In the genomic region with DNA sequence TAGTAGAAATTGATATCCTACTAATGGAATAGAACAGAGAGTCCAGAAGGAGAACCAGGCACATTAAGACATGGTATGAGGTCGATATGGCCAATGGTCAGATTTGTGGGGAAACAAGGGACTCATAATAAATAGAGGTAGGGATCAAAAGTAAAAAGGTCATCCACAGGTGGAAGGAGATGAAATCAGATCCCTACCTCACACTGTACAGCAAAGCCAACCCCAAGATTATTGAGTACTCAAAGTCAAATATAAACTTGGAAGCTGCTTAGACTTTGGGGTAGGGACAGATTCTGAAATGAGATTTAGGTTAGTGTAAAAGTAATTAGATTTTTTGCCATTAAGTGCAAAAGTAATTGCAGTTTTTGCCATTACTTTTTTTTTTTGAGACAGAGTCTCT, we compare ENCODE assay signal across 1 cellular context.
TF ChIP-seq lines count a peak whose summit lies in the region.

No MANE protein-coding gene starts in this region.

TF ChIP-seq in HepG2, 621 proteins besides CTCF, POLR2A, EP300 and RAD21 (continued from another document):
- TF ChIP-seq, protein P1, sequence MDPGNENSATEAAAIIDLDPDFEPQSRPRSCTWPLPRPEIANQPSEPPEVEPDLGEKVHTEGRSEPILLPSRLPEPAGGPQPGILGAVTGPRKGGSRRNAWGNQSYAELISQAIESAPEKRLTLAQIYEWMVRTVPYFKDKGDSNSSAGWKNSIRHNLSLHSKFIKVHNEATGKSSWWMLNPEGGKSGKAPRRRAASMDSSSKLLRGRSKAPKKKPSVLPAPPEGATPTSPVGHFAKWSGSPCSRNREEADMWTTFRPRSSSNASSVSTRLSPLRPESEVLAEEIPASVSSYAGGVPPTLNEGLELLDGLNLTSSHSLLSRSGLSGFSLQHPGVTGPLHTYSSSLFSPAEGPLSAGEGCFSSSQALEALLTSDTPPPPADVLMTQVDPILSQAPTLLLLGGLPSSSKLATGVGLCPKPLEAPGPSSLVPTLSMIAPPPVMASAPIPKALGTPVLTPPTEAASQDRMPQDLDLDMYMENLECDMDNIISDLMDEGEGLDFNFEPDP (CRISPR knock-in tag; conservative IDR thresholded peaks at IDR 0.05): no peak
- TF ChIP-seq PRPF4 (IDR thresholded peaks at IDR 0.05; ENCODE audit: low read depth, low read length, poor library complexity, severe bottlenecking) (no peak), ARNT2 (CRISPR knock-in tag; IDR thresholded peaks at IDR 0.05; ENCODE audit: low read depth) (no peak), FOXO1 (CRISPR knock-in tag; IDR thresholded peaks at IDR 0.05) (no peak), ZNF10 (CRISPR knock-in tag; IDR thresholded peaks at IDR 0.05; ENCODE audit: borderline replicate concordance, low read depth) (peak; percentile 92; the same call in 1 of the 2 replicates), RBM39 (IDR thresholded peaks at IDR 0.05; ENCODE audit: low read depth, low read length, poor library complexity, severe bottlenecking) (no peak)
- TF ChIP-seq, protein P2, sequence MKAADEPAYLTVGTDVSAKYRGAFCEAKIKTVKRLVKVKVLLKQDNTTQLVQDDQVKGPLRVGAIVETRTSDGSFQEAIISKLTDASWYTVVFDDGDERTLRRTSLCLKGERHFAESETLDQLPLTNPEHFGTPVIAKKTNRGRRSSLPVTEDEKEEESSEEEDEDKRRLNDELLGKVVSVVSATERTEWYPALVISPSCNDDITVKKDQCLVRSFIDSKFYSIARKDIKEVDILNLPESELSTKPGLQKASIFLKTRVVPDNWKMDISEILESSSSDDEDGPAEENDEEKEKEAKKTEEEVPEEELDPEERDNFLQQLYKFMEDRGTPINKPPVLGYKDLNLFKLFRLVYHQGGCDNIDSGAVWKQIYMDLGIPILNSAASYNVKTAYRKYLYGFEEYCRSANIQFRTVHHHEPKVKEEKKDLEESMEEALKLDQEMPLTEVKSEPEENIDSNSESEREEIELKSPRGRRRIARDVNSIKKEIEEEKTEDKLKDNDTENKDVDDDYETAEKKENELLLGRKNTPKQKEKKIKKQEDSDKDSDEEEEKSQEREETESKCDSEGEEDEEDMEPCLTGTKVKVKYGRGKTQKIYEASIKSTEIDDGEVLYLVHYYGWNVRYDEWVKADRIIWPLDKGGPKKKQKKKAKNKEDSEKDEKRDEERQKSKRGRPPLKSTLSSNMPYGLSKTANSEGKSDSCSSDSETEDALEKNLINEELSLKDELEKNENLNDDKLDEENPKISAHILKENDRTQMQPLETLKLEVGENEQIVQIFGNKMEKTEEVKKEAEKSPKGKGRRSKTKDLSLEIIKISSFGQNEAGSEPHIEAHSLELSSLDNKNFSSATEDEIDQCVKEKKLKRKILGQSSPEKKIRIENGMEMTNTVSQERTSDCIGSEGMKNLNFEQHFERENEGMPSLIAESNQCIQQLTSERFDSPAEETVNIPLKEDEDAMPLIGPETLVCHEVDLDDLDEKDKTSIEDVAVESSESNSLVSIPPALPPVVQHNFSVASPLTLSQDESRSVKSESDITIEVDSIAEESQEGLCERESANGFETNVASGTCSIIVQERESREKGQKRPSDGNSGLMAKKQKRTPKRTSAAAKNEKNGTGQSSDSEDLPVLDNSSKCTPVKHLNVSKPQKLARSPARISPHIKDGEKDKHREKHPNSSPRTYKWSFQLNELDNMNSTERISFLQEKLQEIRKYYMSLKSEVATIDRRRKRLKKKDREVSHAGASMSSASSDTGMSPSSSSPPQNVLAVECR (CRISPR knock-in tag; IDR thresholded peaks at IDR 0.05; ENCODE audit: borderline replicate concordance): no peak
